Comparison of ENCODE assay signal across 1 cellular context in genomic region chr18:40738321-40738880, GRCh38.
A peak's percentile ranks its signal among the peaks of the same experiment; 100 is the strongest.
TF ChIP-seq lines count a peak whose summit lies in the region.

No MANE protein-coding gene starts in this region.

TF ChIP-seq in GM12878, 131 proteins besides CTCF, POLR2A, EP300 and RAD21 (continued from another document and continues in another):
- no peak for TF ChIP-seq STAT3 (IDR thresholded peaks at IDR 0.05; ENCODE audit: low read depth, low read length)
- no peak for TF ChIP-seq FOXM1 (IDR thresholded peaks at IDR 0.05; ENCODE audit: low read depth, low read length)
- no peak for TF ChIP-seq RAD51 (IDR thresholded peaks at IDR 0.05)
- peak; percentile 62 for TF ChIP-seq IKZF1 (conservative IDR thresholded peaks at IDR 0.05)
- no peak for TF ChIP-seq NFYA (IDR thresholded peaks at IDR 0.05; ENCODE audit: borderline replicate concordance, low read depth, low read length)
- no peak for TF ChIP-seq FOS (IDR thresholded peaks at IDR 0.05; ENCODE audit: borderline replicate concordance, extremely low read depth, insufficient read length)
- no peak for TF ChIP-seq ZZZ3 (IDR thresholded peaks at IDR 0.05; ENCODE audit: control insufficient read depth, insufficient read length, low read depth)
- no peak for TF ChIP-seq ESRRA (IDR thresholded peaks at IDR 0.05; ENCODE audit: low read length)
- TF ChIP-seq KAT2A (conservative IDR thresholded peaks at IDR 0.05; ENCODE audit: control insufficient read depth, low read depth, low read length): no peak
- 0 out of 2 replicates have a peak, but pooled peaks have one; percentile 30 for TF ChIP-seq BCL11A (IDR thresholded peaks at IDR 0.05; ENCODE audit: low read depth, low read length)
- TF ChIP-seq, protein P1, sequence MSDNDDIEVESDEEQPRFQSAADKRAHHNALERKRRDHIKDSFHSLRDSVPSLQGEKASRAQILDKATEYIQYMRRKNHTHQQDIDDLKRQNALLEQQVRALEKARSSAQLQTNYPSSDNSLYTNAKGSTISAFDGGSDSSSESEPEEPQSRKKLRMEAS (IDR thresholded peaks at IDR 0.05; ENCODE audit: low read depth, low read length): no peak
- TF ChIP-seq HDGF (IDR thresholded peaks at IDR 0.05): no peak
- TF ChIP-seq ZNF622 (IDR thresholded peaks at IDR 0.05): no peak
- peak; percentile 90 for TF ChIP-seq MEF2A (IDR thresholded peaks at IDR 0.05; ENCODE audit: insufficient read depth, low read depth, low read length)
- TF ChIP-seq GATAD2B (conservative IDR thresholded peaks at IDR 0.05; ENCODE audit: low read depth): 0 out of 2 replicates have a peak, but pooled peaks have one; percentile 37
- TF ChIP-seq REST (IDR thresholded peaks at IDR 0.05; ENCODE audit: low read depth, low read length): no peak
- no peak for TF ChIP-seq RCOR1 (conservative IDR thresholded peaks at IDR 0.05; ENCODE audit: low read depth, low read length)
- TF ChIP-seq, protein P2, sequence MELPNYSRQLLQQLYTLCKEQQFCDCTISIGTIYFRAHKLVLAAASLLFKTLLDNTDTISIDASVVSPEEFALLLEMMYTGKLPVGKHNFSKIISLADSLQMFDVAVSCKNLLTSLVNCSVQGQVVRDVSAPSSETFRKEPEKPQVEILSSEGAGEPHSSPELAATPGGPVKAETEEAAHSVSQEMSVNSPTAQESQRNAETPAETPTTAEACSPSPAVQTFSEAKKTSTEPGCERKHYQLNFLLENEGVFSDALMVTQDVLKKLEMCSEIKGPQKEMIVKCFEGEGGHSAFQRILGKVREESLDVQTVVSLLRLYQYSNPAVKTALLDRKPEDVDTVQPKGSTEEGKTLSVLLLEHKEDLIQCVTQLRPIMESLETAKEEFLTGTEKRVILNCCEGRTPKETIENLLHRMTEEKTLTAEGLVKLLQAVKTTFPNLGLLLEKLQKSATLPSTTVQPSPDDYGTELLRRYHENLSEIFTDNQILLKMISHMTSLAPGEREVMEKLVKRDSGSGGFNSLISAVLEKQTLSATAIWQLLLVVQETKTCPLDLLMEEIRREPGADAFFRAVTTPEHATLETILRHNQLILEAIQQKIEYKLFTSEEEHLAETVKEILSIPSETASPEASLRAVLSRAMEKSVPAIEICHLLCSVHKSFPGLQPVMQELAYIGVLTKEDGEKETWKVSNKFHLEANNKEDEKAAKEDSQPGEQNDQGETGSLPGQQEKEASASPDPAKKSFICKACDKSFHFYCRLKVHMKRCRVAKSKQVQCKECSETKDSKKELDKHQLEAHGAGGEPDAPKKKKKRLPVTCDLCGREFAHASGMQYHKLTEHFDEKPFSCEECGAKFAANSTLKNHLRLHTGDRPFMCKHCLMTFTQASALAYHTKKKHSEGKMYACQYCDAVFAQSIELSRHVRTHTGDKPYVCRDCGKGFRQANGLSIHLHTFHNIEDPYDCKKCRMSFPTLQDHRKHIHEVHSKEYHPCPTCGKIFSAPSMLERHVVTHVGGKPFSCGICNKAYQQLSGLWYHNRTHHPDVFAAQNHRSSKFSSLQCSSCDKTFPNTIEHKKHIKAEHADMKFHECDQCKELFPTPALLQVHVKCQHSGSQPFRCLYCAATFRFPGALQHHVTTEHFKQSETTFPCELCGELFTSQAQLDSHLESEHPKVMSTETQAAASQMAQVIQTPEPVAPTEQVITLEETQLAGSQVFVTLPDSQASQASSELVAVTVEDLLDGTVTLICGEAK (IDR thresholded peaks at IDR 0.05; ENCODE audit: borderline replicate concordance): no peak
- peak; percentile 40 to 44; a peak in 2 of 4 replicates for TF ChIP-seq IKZF2 (IDR thresholded peaks at IDR 0.05)
- TF ChIP-seq HDAC6 (IDR thresholded peaks at IDR 0.05; ENCODE audit: unreplicated experiment): no peak
- TF ChIP-seq MTA2 (IDR thresholded peaks at IDR 0.05; ENCODE audit: low read depth): peak; percentile 65; the same call in 1 of the 2 replicates
- TF ChIP-seq SIX5 (IDR thresholded peaks at IDR 0.05; ENCODE audit: low read depth, low read length, severe bottlenecking): no peak
- no peak for TF ChIP-seq NRF1 (conservative IDR thresholded peaks at IDR 0.05; ENCODE audit: low read depth, low read length)
- no peak for TF ChIP-seq NFXL1 (IDR thresholded peaks at IDR 0.05; ENCODE audit: borderline replicate concordance)
- TF ChIP-seq YY1 (IDR thresholded peaks at IDR 0.05; ENCODE audit: low read depth, low read length): no peak
- peak; percentile 74 for TF ChIP-seq SPI1 (IDR thresholded peaks at IDR 0.05; ENCODE audit: borderline replicate concordance, insufficient read depth, low read depth, low read length)
- TF ChIP-seq RB1 (IDR thresholded peaks at IDR 0.05; ENCODE audit: borderline replicate concordance): no peak
- TF ChIP-seq CEBPZ (IDR thresholded peaks at IDR 0.05; ENCODE audit: low read depth, low read length): no peak
- no peak for TF ChIP-seq CHD1 (IDR thresholded peaks at IDR 0.05; ENCODE audit: low read depth, low read length)
- TF ChIP-seq BRCA1 (IDR thresholded peaks at IDR 0.05; ENCODE audit: low read depth, low read length): no peak
- TF ChIP-seq ZBTB33 (IDR thresholded peaks at IDR 0.05): no peak
- no peak for TF ChIP-seq SUZ12 (IDR thresholded peaks at IDR 0.05; ENCODE audit: unreplicated experiment)
- TF ChIP-seq NFIC (IDR thresholded peaks at IDR 0.05; ENCODE audit: low read depth, low read length): peak; percentile 23; the same call in 1 of the 2 replicates
- TF ChIP-seq, protein P3, sequence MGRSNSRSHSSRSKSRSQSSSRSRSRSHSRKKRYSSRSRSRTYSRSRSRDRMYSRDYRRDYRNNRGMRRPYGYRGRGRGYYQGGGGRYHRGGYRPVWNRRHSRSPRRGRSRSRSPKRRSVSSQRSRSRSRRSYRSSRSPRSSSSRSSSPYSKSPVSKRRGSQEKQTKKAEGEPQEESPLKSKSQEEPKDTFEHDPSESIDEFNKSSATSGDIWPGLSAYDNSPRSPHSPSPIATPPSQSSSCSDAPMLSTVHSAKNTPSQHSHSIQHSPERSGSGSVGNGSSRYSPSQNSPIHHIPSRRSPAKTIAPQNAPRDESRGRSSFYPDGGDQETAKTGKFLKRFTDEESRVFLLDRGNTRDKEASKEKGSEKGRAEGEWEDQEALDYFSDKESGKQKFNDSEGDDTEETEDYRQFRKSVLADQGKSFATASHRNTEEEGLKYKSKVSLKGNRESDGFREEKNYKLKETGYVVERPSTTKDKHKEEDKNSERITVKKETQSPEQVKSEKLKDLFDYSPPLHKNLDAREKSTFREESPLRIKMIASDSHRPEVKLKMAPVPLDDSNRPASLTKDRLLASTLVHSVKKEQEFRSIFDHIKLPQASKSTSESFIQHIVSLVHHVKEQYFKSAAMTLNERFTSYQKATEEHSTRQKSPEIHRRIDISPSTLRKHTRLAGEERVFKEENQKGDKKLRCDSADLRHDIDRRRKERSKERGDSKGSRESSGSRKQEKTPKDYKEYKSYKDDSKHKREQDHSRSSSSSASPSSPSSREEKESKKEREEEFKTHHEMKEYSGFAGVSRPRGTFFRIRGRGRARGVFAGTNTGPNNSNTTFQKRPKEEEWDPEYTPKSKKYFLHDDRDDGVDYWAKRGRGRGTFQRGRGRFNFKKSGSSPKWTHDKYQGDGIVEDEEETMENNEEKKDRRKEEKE (IDR thresholded peaks at IDR 0.05): no peak
- TF ChIP-seq CREB1 (IDR thresholded peaks at IDR 0.05; ENCODE audit: low read depth): 0 out of 2 replicates have a peak, but pooled peaks have one; percentile 26
- TF ChIP-seq GABPA (IDR thresholded peaks at IDR 0.05; ENCODE audit: low read depth): no peak
- TF ChIP-seq, protein P4, sequence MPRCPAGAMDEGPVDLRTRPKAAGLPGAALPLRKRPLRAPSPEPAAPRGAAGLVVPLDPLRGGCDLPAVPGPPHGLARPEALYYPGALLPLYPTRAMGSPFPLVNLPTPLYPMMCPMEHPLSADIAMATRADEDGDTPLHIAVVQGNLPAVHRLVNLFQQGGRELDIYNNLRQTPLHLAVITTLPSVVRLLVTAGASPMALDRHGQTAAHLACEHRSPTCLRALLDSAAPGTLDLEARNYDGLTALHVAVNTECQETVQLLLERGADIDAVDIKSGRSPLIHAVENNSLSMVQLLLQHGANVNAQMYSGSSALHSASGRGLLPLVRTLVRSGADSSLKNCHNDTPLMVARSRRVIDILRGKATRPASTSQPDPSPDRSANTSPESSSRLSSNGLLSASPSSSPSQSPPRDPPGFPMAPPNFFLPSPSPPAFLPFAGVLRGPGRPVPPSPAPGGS (IDR thresholded peaks at IDR 0.05; ENCODE audit: borderline replicate concordance, insufficient read depth, low read depth, low read length, poor library complexity, severe bottlenecking): no peak
- TF ChIP-seq JUND (IDR thresholded peaks at IDR 0.05; ENCODE audit: low read depth, low read length): no peak
- TF ChIP-seq, protein P5, sequence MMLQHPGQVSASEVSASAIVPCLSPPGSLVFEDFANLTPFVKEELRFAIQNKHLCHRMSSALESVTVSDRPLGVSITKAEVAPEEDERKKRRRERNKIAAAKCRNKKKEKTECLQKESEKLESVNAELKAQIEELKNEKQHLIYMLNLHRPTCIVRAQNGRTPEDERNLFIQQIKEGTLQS (IDR thresholded peaks at IDR 0.05; ENCODE audit: borderline replicate concordance, extremely low read depth, low read depth, low read length): no peak
- TF ChIP-seq, protein P6, sequence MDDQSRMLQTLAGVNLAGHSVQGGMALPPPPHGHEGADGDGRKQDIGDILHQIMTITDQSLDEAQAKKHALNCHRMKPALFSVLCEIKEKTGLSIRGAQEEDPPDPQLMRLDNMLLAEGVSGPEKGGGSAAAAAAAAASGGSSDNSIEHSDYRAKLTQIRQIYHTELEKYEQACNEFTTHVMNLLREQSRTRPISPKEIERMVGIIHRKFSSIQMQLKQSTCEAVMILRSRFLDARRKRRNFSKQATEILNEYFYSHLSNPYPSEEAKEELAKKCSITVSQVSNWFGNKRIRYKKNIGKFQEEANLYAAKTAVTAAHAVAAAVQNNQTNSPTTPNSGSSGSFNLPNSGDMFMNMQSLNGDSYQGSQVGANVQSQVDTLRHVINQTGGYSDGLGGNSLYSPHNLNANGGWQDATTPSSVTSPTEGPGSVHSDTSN (IDR thresholded peaks at IDR 0.05; ENCODE audit: insufficient replicate concordance, low read depth, low read length): no peak
- no peak for TF ChIP-seq PAX8 (IDR thresholded peaks at IDR 0.05)
- TF ChIP-seq ELK1 (IDR thresholded peaks at IDR 0.05; ENCODE audit: low read depth, low read length): no peak
